Comparison of ENCODE assay signal across 10 cellular contexts in the genomic region with DNA sequence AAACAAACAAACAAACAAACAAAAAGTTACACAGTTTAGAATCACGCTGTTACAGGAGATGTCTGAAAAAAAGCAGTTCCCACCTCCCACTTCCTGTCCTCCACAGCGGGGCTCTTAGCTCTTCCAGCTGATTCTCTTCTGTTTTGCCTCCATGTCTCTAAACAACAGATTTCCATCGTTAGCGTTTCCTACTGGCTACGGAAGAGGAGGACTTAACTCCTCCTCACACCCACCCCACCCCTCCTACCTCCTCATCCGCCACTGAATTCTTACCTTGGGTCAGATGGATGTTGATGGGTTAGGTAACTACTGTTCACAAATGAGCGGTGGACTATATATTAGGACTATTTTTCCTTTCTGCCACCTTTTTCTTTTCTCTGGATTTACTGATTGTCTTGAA. TPM values are rescaled to one million over a fixed set of nuclear protein-coding genes. Genes with fewer than 3 reads are reported as not detected.
A peak's percentile ranks its signal among the peaks of the same experiment; 100 is the strongest.
DNase-seq lines count a peak whose midpoint lies in the region; ATAC-seq and TF ChIP-seq lines count a peak whose summit lies in the region.
"Had no signal": no experiment of that assay in that cellular context is flagged by ENCODE, and none has a peak within 500 bp of the region (broad histone marks: within the 10 kb centered on the region; RNA-seq: fewer than 3 reads in every experiment).

No MANE protein-coding gene starts in this region.

- peaks cover 18 to 54% of the 10 kb centered on the region in 2 donors for H3K27me3 Mint-ChIP-seq in CD8-positive, alpha-beta memory T cell

- DNase-seq in cardiac muscle cell (ENCODE audit: low read depth in 1 of 2, low spot score in 1 of 2) (peak; percentile 6 to 35), cardiac septum (ENCODE audit: low spot score) (no peak), NCI-H2227 treated with DMSO at 0.1 percent for 48 hours (lab: John Stamatoyannopoulos, UW) (peak; percentile 89), fibroblast of pulmonary artery (ENCODE audit: low read depth) (peak; percentile 21), smooth muscle cell (lab: John Stamatoyannopoulos, UW; ENCODE audit: unreplicated experiment) (no peak), anterior cingulate cortex (lab: John Stamatoyannopoulos, UW) (no peak)
- no peak for DNase-seq in CD8-positive, alpha-beta memory T cell
- DNase-seq: SHP77 treated with DMSO at 0.1 percent for 48 hours, transverse colon had no signal

- peak overlapping the region in 3 of 7 donors; percentile 2 to 19 (median 11) for H3K4me3 Mint-ChIP-seq in CD8-positive, alpha-beta memory T cell

- intact Hi-C loops in cardiac septum (cut with DNase I): loop anchor here (5.0 kb wide), 1 partner anchor 133 kb away; no protein-coding TSS in a partner anchor

- H3K4me1 ChIP-seq in cardiac muscle cell (ENCODE audit: low read depth) (peaks cover 3% of the 10 kb centered on the region), smooth muscle cell (ENCODE audit: low read depth) (no peaks in the 10 kb centered on the region)
- peaks cover 4% of the 10 kb centered on the region for H3K4me1 ChIP-seq in CD8-positive, alpha-beta memory T cell (ENCODE audit: insufficient read depth, low read length)

- no peaks in the 10 kb centered on the region for H3K79me2 ChIP-seq in smooth muscle cell (ENCODE audit: low read depth)

- H3K4me2 ChIP-seq in smooth muscle cell: peak overlapping the region; percentile 82

- H3K4me3 ChIP-seq in cardiac muscle cell (no peak overlapping the region), fibroblast of pulmonary artery (replicated peaks; ENCODE audit: low read depth, low read length) (no peak overlapping the region), smooth muscle cell (peak overlapping the region; percentile 43)
- no peak overlapping the region for H3K4me3 ChIP-seq in CD8-positive, alpha-beta memory T cell (ENCODE audit: low read length)
- H3K4me3 ChIP-seq: transverse colon had no signal

- H2AFZ ChIP-seq in smooth muscle cell (ENCODE audit: low read depth): peak overlapping the region; percentile 86

- no peak overlapping the region for H3K27ac ChIP-seq in cardiac muscle cell
- H3K27ac ChIP-seq in smooth muscle cell (ENCODE audit: low read depth): no peak overlapping the region
- H3K27ac ChIP-seq in CD8-positive, alpha-beta memory T cell (ENCODE audit: low read depth, low read length): no peak overlapping the region
- H3K27ac ChIP-seq: transverse colon had no signal

- H3K9me3 ChIP-seq in cardiac muscle cell (ENCODE audit: low read depth) (no peaks in the 10 kb centered on the region), smooth muscle cell (replicated peaks; ENCODE audit: low read depth) (no peaks in the 10 kb centered on the region)
- H3K9me3 ChIP-seq in CD8-positive, alpha-beta memory T cell (ENCODE audit: low read length): no peaks in the 10 kb centered on the region
- H3K9me3 ChIP-seq: transverse colon had no signal

- TF ChIP-seq CTCF in cardiac muscle cell (IDR thresholded peaks at IDR 0.05; ENCODE audit: low read depth, low read length) (no peak), fibroblast of pulmonary artery (IDR thresholded peaks at IDR 0.05; ENCODE audit: low read length, missing control alignments) (no peak), smooth muscle cell (IDR thresholded peaks at IDR 0.05; ENCODE audit: borderline replicate concordance, insufficient read depth, poor library complexity, severe bottlenecking) (no peak)

- H3K9me3 Mint-ChIP-seq in CD8-positive, alpha-beta memory T cell: no peaks in the 10 kb centered on the region

- POLR2A ChIA-PET in CD8-positive, alpha-beta memory T cell (lab: Charles Lee): no interaction called here

- no peaks in the 10 kb centered on the region for H3K36me3 ChIP-seq in cardiac muscle cell
- no peaks in the 10 kb centered on the region for H3K36me3 ChIP-seq in smooth muscle cell (ENCODE audit: low read depth)
- no peaks in the 10 kb centered on the region for H3K36me3 ChIP-seq in CD8-positive, alpha-beta memory T cell (ENCODE audit: insufficient read depth, low read length)
- H3K36me3 ChIP-seq: transverse colon had no signal

- no peak overlapping the region for H3K9ac ChIP-seq in smooth muscle cell (ENCODE audit: low read depth)

- no peak overlapping the region for H3K27ac Mint-ChIP-seq in CD8-positive, alpha-beta memory T cell

- CTCF ChIA-PET in CD8-positive, alpha-beta memory T cell (lab: Charles Lee): interaction anchor here (0.7 to 3.7 kb wide), 9 partner anchors 11 to 180 kb away, joined by 3 to 22 read pairs (median 4); no protein-coding TSS in a partner anchor

- no peaks in the 10 kb centered on the region for H4K20me1 ChIP-seq in smooth muscle cell (ENCODE audit: low read depth)

- H3K27me3 ChIP-seq in cardiac muscle cell (peaks cover 13% of the 10 kb centered on the region), smooth muscle cell (ENCODE audit: low read depth) (peaks cover 15% of the 10 kb centered on the region)
- H3K27me3 ChIP-seq in CD8-positive, alpha-beta memory T cell (ENCODE audit: insufficient read depth, low read length, poor library complexity, severe bottlenecking): peaks cover 4% of the 10 kb centered on the region

- ATAC-seq in HG02981 (IDR thresholded peaks at IDR 0.05; ENCODE audit: unreplicated experiment): no peak

- no peaks in the 10 kb centered on the region for H3F3A ChIP-seq in smooth muscle cell (ENCODE audit: low read depth)

- 14% methylated on average over 7 of the region's 7 CpGs for WGBS in smooth muscle cell (ENCODE audit: low lambda C conversion rate)

- no peaks in the 10 kb centered on the region for H3K36me3 Mint-ChIP-seq in CD8-positive, alpha-beta memory T cell

- H3K4me1 Mint-ChIP-seq in CD8-positive, alpha-beta memory T cell: peaks cover 6 to 8% (median 7%) of the 10 kb centered on the region in 3 donors

RNA-seq across cellular contexts. Expression of a gene that starts 36.8 kb away (rescaled TPM):
- total RNA-seq in cardiac muscle cell (31.4 and 34.3 TPM in 2 replicates), cardiac septum (32.6 TPM), smooth muscle cell (34.7 and 36.9 TPM in 2 replicates)
- polyA plus RNA-seq in cardiac muscle cell (30.6 and 37.9 TPM in 2 replicates), smooth muscle cell (27.7 and 28.5 TPM in 2 replicates)
- total RNA-seq in CD8-positive, alpha-beta memory T cell: 10 to 100 TPM; 39.1 to 46.1 TPM
- polyA plus RNA-seq in CD8-positive, alpha-beta memory T cell: 82.6 TPM

RNA-seq across cellular contexts. Expression of a gene that starts 56.4 kb away (rescaled TPM):
- total RNA-seq in cardiac muscle cell (180 and 191 TPM in 2 replicates), cardiac septum (112 TPM), smooth muscle cell (35.8 and 44.4 TPM in 2 replicates)
- polyA plus RNA-seq in cardiac muscle cell (237 and 238 TPM in 2 replicates), smooth muscle cell (58.1 and 66.3 TPM in 2 replicates)
- total RNA-seq in CD8-positive, alpha-beta memory T cell: 1 to 10 TPM; 1.8 to 2.1 TPM
- 5.7 TPM for polyA plus RNA-seq in CD8-positive, alpha-beta memory T cell

Comparison
In these comparisons a context has a peak if more than half of its experiments do, and no peak if none do; other contexts are left out.
1. DNase-seq: peak in cardiac muscle cell (2 of 2), NCI-H2227 treated with DMSO at 0.1 percent for 48 hours (single experiment) and fibroblast of pulmonary artery (single experiment); none in cardiac septum (single experiment), smooth muscle cell (single experiment), CD8-positive, alpha-beta memory T cell (0 of 5) and anterior cingulate cortex (0 of 58).
2. RNA of a gene that starts 56.4 kb away (total RNA-seq): 180 to 191 TPM in cardiac muscle cell, 112 TPM in cardiac septum (single experiment) and 35.8 to 44.4 TPM in smooth muscle cell; 1.8 to 2.1 TPM in CD8-positive, alpha-beta memory T cell; every median in the first group is over 10 times any median in the second.